ENCODE assay signal across 8 cellular contexts in genomic region chr7:5296627-5297226, GRCh38. TPM values are rescaled to one million over a fixed set of nuclear protein-coding genes. Genes with fewer than 3 reads are reported as not detected.
DNase-seq lines count a peak whose midpoint lies in the region; TF ChIP-seq lines count a peak whose summit lies in the region.

No MANE protein-coding gene starts in this region.

- H3K4me1 ChIP-seq in CD8-positive, alpha-beta memory T cell (ENCODE audit: insufficient read depth, low read length), result peaks cover 13% of the 10 kb centered on the region
- no peaks in the 10 kb centered on the region for H3K4me1 ChIP-seq in vagina

- H3K4me1 Mint-ChIP-seq in CD8-positive, alpha-beta memory T cell, result peaks cover 9 to 24% (median 14%) of the 10 kb centered on the region in 3 donors
- no peaks in the 10 kb centered on the region for H3K4me1 Mint-ChIP-seq in chondrocyte (ENCODE audit: low read depth)

- H3K27ac ChIP-seq in CD8-positive, alpha-beta memory T cell (ENCODE audit: low read depth, low read length), result no peak overlapping the region
- peak overlapping the region; percentile 29 for H3K27ac ChIP-seq in KOPT-K1 (ENCODE audit: low read depth, low read length, poor library complexity, severe bottlenecking)
- no peak overlapping the region for H3K27ac ChIP-seq in vagina

- peak overlapping the region; percentile 58 for H3K4me3 ChIP-seq in CD8-positive, alpha-beta memory T cell (ENCODE audit: low read length)
- H3K4me3 ChIP-seq in vagina, result no peak overlapping the region

- intact Hi-C loops in vagina (cut with DNase I), result no loop called here

- H3K36me3 Mint-ChIP-seq in CD8-positive, alpha-beta memory T cell, result no peaks in the 10 kb centered on the region
- H3K36me3 Mint-ChIP-seq in chondrocyte (ENCODE audit: low read depth), result peaks cover 4% of the 10 kb centered on the region

- TF ChIP-seq CTCF in vagina (IDR thresholded peaks at IDR 0.05), result no peak
- no peak for TF ChIP-seq CTCF in chondrocyte (IDR thresholded peaks at IDR 0.05)

- no peaks in the 10 kb centered on the region for H3K9me3 ChIP-seq in CD8-positive, alpha-beta memory T cell (ENCODE audit: low read length)
- H3K9me3 ChIP-seq in KOPT-K1 (ENCODE audit: insufficient read depth, low read length, poor library complexity, severe bottlenecking) (no peaks in the 10 kb centered on the region), vagina (no peaks in the 10 kb centered on the region)

- CTCF ChIA-PET in CD8-positive, alpha-beta memory T cell (lab: Charles Lee), result interaction anchor here (0.7 to 1.1 kb wide), 2 partner anchors 28 to 30 kb away, joined by 3 read pairs; no protein-coding TSS in a partner anchor

- peaks cover 2 to 7% (median 2%) of the 10 kb centered on the region in 5 donors for H3K9me3 Mint-ChIP-seq in CD8-positive, alpha-beta memory T cell
- peaks cover 3% of the 10 kb centered on the region for H3K9me3 Mint-ChIP-seq in chondrocyte (ENCODE audit: low read depth)

- no peak for TF ChIP-seq POLR2A in vagina (IDR thresholded peaks at IDR 0.05)

- peak overlapping the region in 7 of 8 donors; percentile 37 to 93 (median 81) for H3K27ac Mint-ChIP-seq in CD8-positive, alpha-beta memory T cell
- H3K27ac Mint-ChIP-seq in chondrocyte (ENCODE audit: unreplicated experiment), result no peak overlapping the region

- peak; percentile 69 to 78 (median 76) for DNase-seq in CD8-positive, alpha-beta memory T cell
- DNase-seq in activated CD8-positive, alpha-beta memory T cell treated with anti-CD3 and anti-CD28 coated beads, Interleukin-2, amount 50 U/mL, for 48 hours, result peak; percentile 84
- DNase-seq in iPS-NIHi7 (ENCODE audit: extremely low spot score) (peak; percentile 95), NOMO-1 treated with dmso at 0.1 percent for 144 hours (lab: John Stamatoyannopoulos, UW; ENCODE audit: unreplicated experiment) (no peak), vagina (ENCODE audit: extremely low spot score in 2 of 2) (no peak), chondrocyte (ENCODE audit: low spot score) (no peak)
- peak; percentile 24 to 46 for DNase-seq in stimulated activated CD8-positive, alpha-beta memory T cell treated with anti-CD3 and anti-CD28 coated beads, Interleukin-7, amount 100 ng/mL, for 48 hours (ENCODE audit: extremely low read depth in 1 of 2, low read depth in 1 of 2)

- no peaks in the 10 kb centered on the region for H3K36me3 ChIP-seq in CD8-positive, alpha-beta memory T cell (ENCODE audit: insufficient read depth, low read length)
- H3K36me3 ChIP-seq in KOPT-K1 (ENCODE audit: insufficient read depth, low read length), result no peaks in the 10 kb centered on the region
- no peaks in the 10 kb centered on the region for H3K36me3 ChIP-seq in vagina

- H3K4me3 Mint-ChIP-seq in CD8-positive, alpha-beta memory T cell, result peak overlapping the region; percentile 77 to 92 (median 82)
- H3K4me3 Mint-ChIP-seq in chondrocyte (ENCODE audit: unreplicated experiment), result no peak overlapping the region

- POLR2A ChIA-PET in CD8-positive, alpha-beta memory T cell (lab: Charles Lee), result no interaction called here

- peaks cover 6 to 8% of the 10 kb centered on the region in 2 donors for H3K27me3 Mint-ChIP-seq in CD8-positive, alpha-beta memory T cell
- H3K27me3 Mint-ChIP-seq in chondrocyte (ENCODE audit: low read depth), result no peaks in the 10 kb centered on the region

- no peaks in the 10 kb centered on the region for H3K27me3 ChIP-seq in CD8-positive, alpha-beta memory T cell (ENCODE audit: insufficient read depth, low read length, poor library complexity, severe bottlenecking)
- no peaks in the 10 kb centered on the region for H3K27me3 ChIP-seq in vagina

RNA-seq across cellular contexts. Expression of gene SLC29A4, which starts 14.0 kb away (rescaled TPM):
- total RNA-seq in CD8-positive, alpha-beta memory T cell, result under 1 TPM in 1 of 2 experiments, not detected in 1; 0.18 TPM
- polyA plus RNA-seq in CD8-positive, alpha-beta memory T cell, result 0.21 TPM
- total RNA-seq in vagina (2.7 TPM), chondrocyte (6.6 to 10.4 TPM (median 9.7 TPM) in 3 replicates)

Comparison
In these comparisons a context has a peak if more than half of its experiments do, and no peak if none do; other contexts are left out.
1. DNase-seq: peak in CD8-positive, alpha-beta memory T cell (5 of 5), activated CD8-positive, alpha-beta memory T cell treated with anti-CD3 and anti-CD28 coated beads, Interleukin-2, amount 50 U/mL, for 48 hours (single experiment), iPS-NIHi7 (single experiment) and stimulated activated CD8-positive, alpha-beta memory T cell treated with anti-CD3 and anti-CD28 coated beads, Interleukin-7, amount 100 ng/mL, for 48 hours (2 of 2); none in NOMO-1 treated with dmso at 0.1 percent for 144 hours (single experiment), vagina (0 of 2) and chondrocyte (single experiment).